22 cellular contexts compared by ENCODE assay signal in the genomic region with DNA sequence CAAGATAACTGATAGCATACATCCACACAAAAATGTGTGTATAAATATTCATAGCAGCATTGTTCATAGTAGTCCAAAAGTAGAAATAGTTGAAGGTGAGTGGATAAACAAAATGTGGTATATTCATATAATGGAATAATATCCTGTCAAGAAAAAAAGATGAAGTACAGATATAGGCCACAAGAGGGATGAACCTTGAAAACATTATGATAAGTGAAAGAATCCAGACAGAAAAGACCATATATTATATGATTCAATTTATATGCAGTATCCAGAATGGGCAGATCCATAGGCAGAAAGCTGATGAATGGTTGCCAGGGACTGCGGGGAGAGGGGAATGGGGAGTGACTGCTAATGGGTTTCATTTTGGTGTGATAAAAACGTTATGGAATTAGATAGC. TPM values are rescaled to one million over a fixed set of nuclear protein-coding genes. Genes with fewer than 3 reads are reported as not detected.
DNase-seq lines count a peak whose midpoint lies in the region; TF ChIP-seq lines count a peak whose summit lies in the region.
"Had no signal": no experiment of that assay in that cellular context is flagged by ENCODE, and none has a peak within 500 bp of the region (broad histone marks: within the 10 kb centered on the region; RNA-seq: fewer than 3 reads in every experiment).

No MANE protein-coding gene starts in this region.

- no peaks in the 10 kb centered on the region for H3K4me1 ChIP-seq in OCI-LY7 (ENCODE audit: insufficient read depth, low read length, poor library complexity, severe bottlenecking)
- H3K4me1 ChIP-seq: neural progenitor cell, prostate gland had no signal

- no peaks in the 10 kb centered on the region for H3K4me1 Mint-ChIP-seq in type B pancreatic cell (ENCODE audit: unreplicated experiment)
- H3K4me1 Mint-ChIP-seq: GM23338; neural progenitor cell; stimulated activated naive CD8-positive, alpha-beta T cell treated with anti-CD3 and anti-CD28 coated beads, Interleukin-15, amount 100 ng/mL, for 72 hours had no signal

- TF ChIP-seq CTCF in OCI-LY7 (conservative IDR thresholded peaks at IDR 0.05; ENCODE audit: low read length) (0 out of 2 replicates have a peak, but pooled peaks have one; percentile 17), epithelial cell of proximal tubule (conservative IDR thresholded peaks at IDR 0.05; ENCODE audit: low read depth, low read length) (peak; percentile 12), type B pancreatic cell (conservative IDR thresholded peaks at IDR 0.05) (peak; percentile 62), WERI-Rb-1 (IDR thresholded peaks at IDR 0.05; ENCODE audit: low read depth, low read length) (no peak)

- H3K4me3 ChIP-seq in OCI-LY7 (ENCODE audit: low read depth, low read length, poor library complexity, severe bottlenecking) (no peak overlapping the region), epithelial cell of proximal tubule (ENCODE audit: low read depth, low read length) (no peak overlapping the region), WERI-Rb-1 (ENCODE audit: low read depth, low read length) (no peak overlapping the region)
- H3K4me3 ChIP-seq: GM23338, neural progenitor cell, prostate gland had no signal

- H3K27me3 Mint-ChIP-seq in type B pancreatic cell = peaks cover 11% of the 10 kb centered on the region
- H3K27me3 Mint-ChIP-seq: stimulated activated naive CD8-positive, alpha-beta T cell treated with anti-CD3 and anti-CD28 coated beads, Interleukin-15, amount 100 ng/mL, for 72 hours had no signal

- no peaks in the 10 kb centered on the region for H3K36me3 ChIP-seq in OCI-LY7 (ENCODE audit: insufficient read depth, low read length)
- H3K36me3 ChIP-seq in WERI-Rb-1 = no peaks in the 10 kb centered on the region
- H3K36me3 ChIP-seq: neural progenitor cell, prostate gland had no signal

- H3K9me3 ChIP-seq in OCI-LY7 (ENCODE audit: low read length) = no peaks in the 10 kb centered on the region
- no peaks in the 10 kb centered on the region for H3K9me3 ChIP-seq in WERI-Rb-1 (ENCODE audit: severe bottlenecking)
- H3K9me3 ChIP-seq: prostate gland had no signal

- no peak overlapping the region for H3K27ac Mint-ChIP-seq in type B pancreatic cell
- H3K27ac Mint-ChIP-seq: activated T-cell treated with anti-CD3 and anti-CD28 coated beads, Interleukin-2, amount 50 U/mL, for 72 hours; GM23338; neural progenitor cell; stimulated activated naive CD8-positive, alpha-beta T cell treated with anti-CD3 and anti-CD28 coated beads, Interleukin-15, amount 100 ng/mL, for 72 hours had no signal

- H3K36me3 Mint-ChIP-seq in type B pancreatic cell = no peaks in the 10 kb centered on the region
- H3K36me3 Mint-ChIP-seq: neural progenitor cell had no signal

- no peaks in the 10 kb centered on the region for H3K27me3 ChIP-seq in WERI-Rb-1 (ENCODE audit: insufficient read depth, low read depth, severe bottlenecking)
- H3K27me3 ChIP-seq: neural progenitor cell had no signal

- H3K9me2 ChIP-seq in OCI-LY7 (ENCODE audit: insufficient read depth, low read length) = no peaks in the 10 kb centered on the region

- no peak overlapping the region for H3K4me2 ChIP-seq in OCI-LY7 (ENCODE audit: low read length)
- H3K4me2 ChIP-seq: GM23338, KMS-11, neural progenitor cell had no signal

- CTCF ChIA-PET in OCI-LY7 (lab: Charles Lee; ENCODE audit: unreplicated experiment) = no interaction called here

- H3K27ac ChIP-seq in OCI-LY7 (ENCODE audit: low read depth, low read length, poor library complexity, severe bottlenecking) (no peak overlapping the region), WERI-Rb-1 (no peak overlapping the region)
- H3K27ac ChIP-seq: 22Rv1, KMS-11, neural progenitor cell, prostate gland had no signal

- peak; percentile 12 for DNase-seq in DMS 273 (lab: John Stamatoyannopoulos, UW; ENCODE audit: unreplicated experiment)
- DNase-seq in DMS 273 treated with DMSO at 0.1 percent for 48 hours (lab: John Stamatoyannopoulos, UW) = no peak
- no peak for DNase-seq in OCI-LY7 (ENCODE audit: low spot score)
- DNase-seq in epithelial cell of proximal tubule (ENCODE audit: low read depth) = no peak
- no peak for DNase-seq in type B pancreatic cell (ENCODE audit: extremely low spot score, unreplicated experiment)
- DNase-seq in WERI-Rb-1 = no peak
- no peak for DNase-seq in NCI-H146 treated with DMSO at 0.1 percent for 48 hours (lab: John Stamatoyannopoulos, UW; ENCODE audit: unreplicated experiment)
- DNase-seq in GOT3 (lab: John Stamatoyannopoulos, UW) = no peak
- DNase-seq: activated CD4-positive, alpha-beta T cell treated with anti-CD3 and anti-CD28 coated beads for 1 hour; activated naive CD4-positive, alpha-beta T cell treated with anti-CD3 and anti-CD28 coated beads, Interleukin-2, amount 50 U/mL, for 16 hours; activated T-cell treated with anti-CD3 and anti-CD28 coated beads, Interleukin-2, amount 50 U/mL, for 72 hours; aorta; left ventricle myocardium superior; NCI-H1105; NCI-H510A treated with DMSO at 0.1 percent for 48 hours; stimulated activated CD4-positive, alpha-beta T cell treated with anti-CD3 and anti-CD28 coated beads, Interleukin-4, amount 100 ng/mL, for 4 hours; stimulated activated naive CD8-positive, alpha-beta T cell treated with anti-CD3 and anti-CD28 coated beads, Interleukin-15, amount 100 ng/mL, for 72 hours had no signal

- H3K4me3 Mint-ChIP-seq in type B pancreatic cell = no peak overlapping the region
- H3K4me3 Mint-ChIP-seq: activated T-cell treated with anti-CD3 and anti-CD28 coated beads, Interleukin-2, amount 50 U/mL, for 72 hours; GM23338; neural progenitor cell; stimulated activated naive CD8-positive, alpha-beta T cell treated with anti-CD3 and anti-CD28 coated beads, Interleukin-15, amount 100 ng/mL, for 72 hours had no signal

- H3K79me2 ChIP-seq in OCI-LY7 (ENCODE audit: insufficient read depth, low read depth, low read length) = no peaks in the 10 kb centered on the region

- H4K20me1 ChIP-seq in OCI-LY7 (ENCODE audit: insufficient read depth, low read length) = no peaks in the 10 kb centered on the region

- no peaks in the 10 kb centered on the region for H3K9me3 Mint-ChIP-seq in type B pancreatic cell
- H3K9me3 Mint-ChIP-seq: GM23338, neural progenitor cell had no signal

- POLR2A ChIA-PET in OCI-LY7 (lab: Charles Lee) = interaction anchor here (0.8 kb wide), 1 partner anchor 10 kb away, joined by 3 read pairs; no protein-coding TSS in a partner anchor

- intact Hi-C loops in OCI-LY7 (cut with micrococcal nuclease; ENCODE audit: unreplicated experiment) = no loop called here

- H2AFZ ChIP-seq in OCI-LY7 (ENCODE audit: low read length) = no peak overlapping the region
- H2AFZ ChIP-seq: neural progenitor cell had no signal

- no TSS peak for BruUV-seq in OCI-LY7 (replicated peaks; lab: Mats Ljungman, UMichigan)

RNA-seq across cellular contexts. Expression of gene TNIK, which starts 54.3 kb away (rescaled TPM):
- not detected in 2 replicates for total RNA-seq in OCI-LY7 (2014; rRNA removed; shearing (Covaris generic))
- total RNA-seq in OCI-LY7 (2022) (not detected in 2 replicates), epithelial cell of proximal tubule (3.1 and 11.8 TPM in 2 replicates), type B pancreatic cell (ENCODE audit: low replicate concordance) (8.1 and 38.1 TPM in 2 replicates)
